In genomic region chr10:98133075-98133752, GRCh38 we compare ENCODE assay signal across 8 cellular contexts. TPM values are rescaled to one million over a fixed set of nuclear protein-coding genes. Genes with fewer than 3 reads are reported as not detected.
DNase-seq lines count a peak whose midpoint lies in the region; ATAC-seq, FAIRE-seq and TF ChIP-seq lines count a peak whose summit lies in the region.
"Not testable (repeated sequence)": the region's sequence is repeated elsewhere in the genome, so short reads cannot be mapped to it uniquely, and the experiment has no call there.

No MANE protein-coding gene starts in this region.

- not testable (repeated sequence) for H3K14ac ChIP-seq in neuronal stem cell (ENCODE audit: low read length)

- FAIRE-seq in K562 (lab: Jason Lieb, UNC), result not testable (repeated sequence)

- not testable (repeated sequence) for H3K4ac ChIP-seq in neuronal stem cell (ENCODE audit: low read length)

- intact Hi-C loops in CD14-positive monocyte (cut with micrococcal nuclease); K562 (cut with micrococcal nuclease): not testable (repeated sequence)

- not testable (repeated sequence) for H4K8ac ChIP-seq in neuronal stem cell (ENCODE audit: low read depth, low read length)

- TF ChIP-seq EP300 in K562 (IDR thresholded peaks at IDR 0.05; ENCODE audit: low read length), result not testable (repeated sequence)

- H3K4me2 ChIP-seq in K562 (ENCODE audit: insufficient read depth, low read length); neuronal stem cell (ENCODE audit: insufficient read depth, low read length, poor library complexity, severe bottlenecking): not testable (repeated sequence)

- not testable (repeated sequence) for H3K9me3 Mint-ChIP-seq in CD14-positive monocyte; T-helper 1 cell treated with Interleukin-12 subunit alpha and Interleukin-12 subunit beta and Interleukin-4 antibody, amounts not matched to agents 30 μg/mL and 1 μg/mL, for 36 hours

- in situ Hi-C loops in K562 (cut with MboI), result not testable (repeated sequence)

- not testable (repeated sequence) for TF ChIP-seq CTCF in CD14-positive monocyte (IDR thresholded peaks at IDR 0.05); K562 (IDR thresholded peaks at IDR 0.05 in 2 of 3, conservative IDR thresholded peaks at IDR 0.05 in 1 of 3; ENCODE audit: insufficient read depth in 2 of 3, low read depth in 1 of 3, low read length in 3 of 3)

- H3K4me1 Mint-ChIP-seq in CD14-positive monocyte, result peaks cover 44% of the 10 kb centered on the region
- peaks cover 31% of the 10 kb centered on the region for H3K4me1 Mint-ChIP-seq in T-helper 1 cell treated with Interleukin-12 subunit alpha and Interleukin-12 subunit beta and Interleukin-4 antibody, amounts not matched to agents 30 μg/mL and 1 μg/mL, for 36 hours (ENCODE audit: low read depth)

- H3K9me3 ChIP-seq in K562 (replicated peaks; ENCODE audit: control insufficient read depth, insufficient read depth, low read depth, low read length); neuronal stem cell (replicated peaks in 1 of 2; ENCODE audit: control insufficient read depth in 2 of 2, insufficient read depth in 1 of 2, low read depth in 1 of 2, low read length in 2 of 2): not testable (repeated sequence)

- H3K27me3 Mint-ChIP-seq in CD14-positive monocyte (ENCODE audit: low read depth in 3 of 3); T-helper 1 cell treated with Interleukin-12 subunit alpha and Interleukin-12 subunit beta and Interleukin-4 antibody, amounts not matched to agents 30 μg/mL and 1 μg/mL, for 36 hours (ENCODE audit: low read depth): not testable (repeated sequence)

- not testable (repeated sequence) for H2BK5ac ChIP-seq in neuronal stem cell (ENCODE audit: low read length)

- peaks cover 4 to 12% of the 10 kb centered on the region in 2 experiments; a peak in 2 of 5 replicates for H3K4me1 ChIP-seq in K562 (replicated peaks in 1 of 2; ENCODE audit: control insufficient read depth in 2 of 2, insufficient read depth in 2 of 2, low read length in 2 of 2)
- H3K4me1 ChIP-seq in neuronal stem cell (ENCODE audit: control insufficient read depth in 2 of 2, insufficient read depth in 1 of 2, low read depth in 1 of 2, low read length in 2 of 2), result not testable (repeated sequence)

- not testable (repeated sequence) for H3K4me3 ChIP-seq in K562; neuronal stem cell (ENCODE audit: low read length in 2 of 2)

- not testable (repeated sequence) for H3K9ac ChIP-seq in K562 (ENCODE audit: insufficient read depth in 1 of 2, low read depth in 2 of 2, low read length in 2 of 2); neuronal stem cell (ENCODE audit: low read depth, low read length, poor library complexity)

- not testable (repeated sequence) for H3K36me3 Mint-ChIP-seq in CD14-positive monocyte; T-helper 1 cell treated with Interleukin-12 subunit alpha and Interleukin-12 subunit beta and Interleukin-4 antibody, amounts not matched to agents 30 μg/mL and 1 μg/mL, for 36 hours (ENCODE audit: low read depth)

- not testable (repeated sequence) for H3K36me3 ChIP-seq in K562 (ENCODE audit: control insufficient read depth, insufficient read depth, low read length); neuronal stem cell (replicated peaks in 1 of 2; ENCODE audit: control insufficient read depth in 2 of 2, insufficient read depth in 2 of 2, low read length in 2 of 2)

- H4K20me1 ChIP-seq in K562 (replicated peaks; ENCODE audit: control insufficient read depth, insufficient read depth, low read length), result not testable (repeated sequence)

- not testable (repeated sequence) for TF ChIP-seq POLR2A in K562 (conservative IDR thresholded peaks at IDR 0.05)

- not testable (repeated sequence) for H2BK120ac ChIP-seq in neuronal stem cell (ENCODE audit: low read depth, low read length)

- H2AK5ac ChIP-seq in neuronal stem cell (ENCODE audit: low read depth, low read length), result not testable (repeated sequence)

- not testable (repeated sequence) for TF ChIP-seq RAD21 in K562 (CRISPR knock-in tag; conservative IDR thresholded peaks at IDR 0.05 in 1 of 2, IDR thresholded peaks at IDR 0.05 in 1 of 2)

- DNase-seq in CD14-positive monocyte (ENCODE audit: low spot score); K562 (ENCODE audit: extremely low read depth in 1 of 4, low spot score in 3 of 4); neuronal stem cell (ENCODE audit: low spot score): not testable (repeated sequence)

- not testable (repeated sequence) for H4K91ac ChIP-seq in neuronal stem cell (ENCODE audit: low read depth, low read length, poor library complexity)

- not testable (repeated sequence) for H3K27me3 ChIP-seq in K562 (ENCODE audit: control insufficient read depth in 2 of 2, insufficient read depth in 2 of 2, low read length in 2 of 2); neuronal stem cell (ENCODE audit: control insufficient read depth in 3 of 3, insufficient read depth in 3 of 3, low read depth in 1 of 3, low read length in 3 of 3)

- CTCF ChIA-PET in K562 (lab: Yijun Ruan, JAX; ENCODE audit: low intra/inter-chr PET ratio), result not testable (repeated sequence)

- not testable (repeated sequence) for BruUV-seq in K562 (replicated peaks; lab: Mats Ljungman, UMichigan)

- H2BK12ac ChIP-seq in neuronal stem cell (ENCODE audit: low read length), result not testable (repeated sequence)

- peak overlapping the region in 1 of 2 donors; percentile 87 for H3K4me3 Mint-ChIP-seq in CD14-positive monocyte
- H3K4me3 Mint-ChIP-seq in T-helper 1 cell treated with Interleukin-12 subunit alpha and Interleukin-12 subunit beta and Interleukin-4 antibody, amounts not matched to agents 30 μg/mL and 1 μg/mL, for 36 hours, result peak overlapping the region; percentile 47

- H3K79me1 ChIP-seq in neuronal stem cell (ENCODE audit: low read depth, low read length), result not testable (repeated sequence)

- H2AFZ ChIP-seq in K562 (ENCODE audit: low read depth, low read length) (0 out of 2 replicates have a peak overlapping the region, but pooled peaks have one; percentile 100), neuronal stem cell (ENCODE audit: low read length) (peak overlapping the region; percentile 81)

- not testable (repeated sequence) for H3K27ac ChIP-seq in K562 (ENCODE audit: extremely low read depth, low read depth, low read length); neuronal stem cell (replicated peaks; ENCODE audit: low read length)

- H3K79me2 ChIP-seq in K562 (ENCODE audit: control insufficient read depth, insufficient read depth, low read length), result peaks cover 37% of the 10 kb centered on the region

- H3K27ac Mint-ChIP-seq in CD14-positive monocyte, result peak overlapping the region in 6 of 7 donors; percentile 53 to 95 (median 82)
- not testable (repeated sequence) for H3K27ac Mint-ChIP-seq in T-helper 1 cell treated with Interleukin-12 subunit alpha and Interleukin-12 subunit beta and Interleukin-4 antibody, amounts not matched to agents 30 μg/mL and 1 μg/mL, for 36 hours

- 84% methylated on average over 5 of the region's 9 CpGs for WGBS in K562 (ENCODE audit: insufficient coverage, low coverage, missing lambda C conversion rate)
- whole genome bisulfite sequencing in neuronal stem cell (ENCODE audit: extremely low coverage in 2 of 2, insufficient read length in 2 of 2, insufficient replicate concordance in 1 of 2), 2 donors, result no CpG with 5 or more reads among the region's 9 CpGs

- H3K9me1 ChIP-seq in K562 (ENCODE audit: control insufficient read depth, insufficient read depth, low read length), result not testable (repeated sequence)

- POLR2A ChIA-PET in K562 (lab: Yijun Ruan, JAX), result not testable (repeated sequence)

- peak; percentile 63 for ATAC-seq in GM18861 (IDR thresholded peaks at IDR 0.05; ENCODE audit: unreplicated experiment)
- ATAC-seq in GM21390 (IDR thresholded peaks at IDR 0.05; ENCODE audit: unreplicated experiment), result peak; percentile 32
- ATAC-seq in HG02885 (IDR thresholded peaks at IDR 0.05; ENCODE audit: poor library complexity, unreplicated experiment), result peak; percentile 33
- ATAC-seq in HG03558 (IDR thresholded peaks at IDR 0.05; ENCODE audit: extremely low read depth, unreplicated experiment), result peak; percentile 33
- not testable (repeated sequence) for ATAC-seq in K562

- H3K18ac ChIP-seq in neuronal stem cell (ENCODE audit: low read length), result not testable (repeated sequence)

- not testable (repeated sequence) for H3K23ac ChIP-seq in neuronal stem cell (ENCODE audit: low read depth, low read length, poor library complexity)

- H2BK15ac ChIP-seq in neuronal stem cell (ENCODE audit: low read length), result not testable (repeated sequence)

RNA-seq across cellular contexts. Expression of gene R3HCC1L, which starts 1.2 kb away (rescaled TPM):
- polyA plus RNA-seq in CD14-positive monocyte (1 to 10 TPM; 2.6 to 2.7 TPM), K562 (2011; rRNA removed) (10.7 and 12.6 TPM in 2 replicates), K562 (2014; fragmentation: Illumina TruSeq; extraction: Trizol) (11.4 and 13.8 TPM in 2 replicates), K562 (2014; fragmentation: Nextera tagmentation; extraction: Ambion mirVana) (10 to 100 TPM in 1 of 2 experiments, 1 to 10 TPM in 1; 9.1 to 17.8 TPM), K562 (2014; rRNA removed) (9.5 and 11.3 TPM in 2 replicates)
- total RNA-seq in K562 (2011; cell fraction: chromatin; rRNA removed; ENCODE audit: low replicate concordance), result 9.2 and 31.2 TPM in 2 replicates
- 5.7 and 8.3 TPM in 2 replicates for total RNA-seq in K562 (2011; cell fraction: nucleolus; rRNA removed)
- total RNA-seq in K562 (2011; cell fraction: nucleoplasm; rRNA removed), result 10.9 and 15.3 TPM in 2 replicates
- total RNA-seq in K562 (2014; rRNA removed) (10.9 and 12.9 TPM in 2 replicates), K562 (2014; rRNA removed; fragmentation: Illumina TruSeq; extraction: Trizol) (15.4 and 15.9 TPM in 2 replicates), K562 (2015; rRNA removed; fragmentation: Illumina TruSeq; extraction: Trizol) (14.0 and 14.7 TPM in 2 replicates), K562 (2021) (8.9 and 9.3 TPM in 2 replicates)
- 3.3 and 7.6 TPM in 2 replicates for polyA plus RNA-seq in K562 (2011; cell fraction: cytosol; rRNA removed)
- 10.1 and 10.9 TPM in 2 replicates for polyA plus RNA-seq in K562 (2011; cell fraction: nucleus; rRNA removed)
- 8.2 and 9.1 TPM in 2 replicates for polyA plus RNA-seq in K562 (2012)
- 28.8 and 35.1 TPM in 2 replicates for polyA minus RNA-seq in K562 (2011; rRNA and poly(A)+ RNA removed)
- 6.2 and 7.6 TPM in 2 replicates for polyA minus RNA-seq in K562 (2011; cell fraction: cytosol; rRNA and poly(A)+ RNA removed)
- 12.1 and 20.0 TPM in 2 replicates for polyA minus RNA-seq in K562 (2011; cell fraction: nucleus; rRNA and poly(A)+ RNA removed)
- polyA plus RNA-seq in neuronal stem cell (2013, experiment 1 of 2), result 11.6 TPM
- 12.3 TPM for polyA plus RNA-seq in neuronal stem cell (2013, experiment 2 of 2)
